Comparison of ENCODE assay signal across 25 cellular contexts in the genomic region with DNA sequence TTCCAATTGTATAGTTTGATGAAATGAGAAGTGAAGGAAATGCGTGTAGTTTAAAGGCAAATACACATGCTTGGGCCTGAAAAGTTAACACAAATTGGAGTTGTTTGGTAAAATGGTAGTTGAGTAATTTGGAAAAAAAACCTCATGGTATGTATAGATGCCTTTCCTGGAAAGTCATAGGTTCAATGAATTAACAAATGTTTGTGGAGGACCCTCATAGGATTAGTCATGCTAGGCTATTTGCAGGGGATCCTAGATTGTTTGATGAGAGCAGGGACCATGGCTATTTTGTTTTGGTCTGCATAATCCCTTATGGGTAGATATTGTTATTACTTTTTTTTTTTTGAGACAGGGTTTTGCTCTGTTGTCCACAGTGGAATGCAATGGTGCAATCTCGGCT.
"Had no signal": no experiment of that assay in that cellular context is flagged by ENCODE, and none has a peak within 500 bp of the region (broad histone marks: within the 10 kb centered on the region; RNA-seq: fewer than 3 reads in every experiment).

No MANE protein-coding gene starts in this region.

- H3K4me1 Mint-ChIP-seq: activated CD4-positive, alpha-beta T cell treated with anti-CD3 and anti-CD28 coated beads, Interleukin-2, amount 10 ng/mL, durations not matched to agents 7 days and 5 days; activated naive CD8-positive, alpha-beta T cell treated with anti-CD3 and anti-CD28 coated beads, Interleukin-2, amount 50 U/mL, for 24 hours; T-cell had no signal

- H3K36me3 Mint-ChIP-seq: activated CD4-positive, alpha-beta memory T cell treated with anti-CD3 and anti-CD28 coated beads for 36 hours; activated naive CD4-positive, alpha-beta T cell treated with anti-CD3 and anti-CD28 coated beads, Interleukin-2, amount 50 U/mL, for 72 hours; T-cell had no signal

- H3K9me3 Mint-ChIP-seq: activated CD4-positive, alpha-beta T cell treated with anti-CD3 and anti-CD28 coated beads, Interleukin-2, amount 10 ng/mL, durations not matched to agents 7 days and 5 days had no signal

- DNase-seq: activated CD4-positive, alpha-beta memory T cell treated with anti-CD3 and anti-CD28 coated beads for 36 hours; activated CD4-positive, alpha-beta T cell treated with anti-CD3 and anti-CD28 coated beads, Interleukin-2, amount 10 ng/mL, durations not matched to agents 7 days and 5 days; activated CD4-positive, CD25-positive, alpha-beta regulatory T cell; activated CD8-positive, alpha-beta memory T cell treated with anti-CD3 and anti-CD28 coated beads for 24 hours; activated effector memory CD4-positive, alpha-beta T cell treated with anti-CD3 and anti-CD28 coated beads, Interleukin-2, amount 50 U/mL, for 16 hours; activated naive CD4-positive, alpha-beta T cell treated with Interleukin-2 at 50 U/mL for 16 hours; activated naive CD8-positive, alpha-beta T cell treated with anti-CD3 and anti-CD28 coated beads, Interleukin-2, amount 50 U/mL, for 24 hours; activated T-cell treated with anti-CD3 and anti-CD28 coated beads, Interleukin-2, amount 50 U/mL, for 4 hours; amniotic stem cell; caudate nucleus; Karpas-422; NCI-H1092 treated with DMSO at 0.1 percent for 48 hours; NCI-H1417 treated with DMSO at 0.1 percent for 48 hours; NCI-H1694; NCI-H2029 treated with DMSO at 0.1 percent for 48 hours; NCI-H345; NCI-H510A; NCI-H526 treated with DMSO at 0.1 percent for 48 hours; NCI-H82; RPMI8226; SHP77 treated with DMSO at 0.1 percent for 48 hours; T-cell; T-helper 2 cell; T1000 had no signal

- H3K27me3 Mint-ChIP-seq: activated CD4-positive, alpha-beta memory T cell treated with anti-CD3 and anti-CD28 coated beads for 36 hours; activated CD4-positive, alpha-beta T cell treated with anti-CD3 and anti-CD28 coated beads, Interleukin-2, amount 10 ng/mL, durations not matched to agents 7 days and 5 days; activated naive CD8-positive, alpha-beta T cell treated with anti-CD3 and anti-CD28 coated beads, Interleukin-2, amount 50 U/mL, for 24 hours had no signal

- H3K27ac Mint-ChIP-seq: activated CD4-positive, alpha-beta memory T cell treated with anti-CD3 and anti-CD28 coated beads for 36 hours; activated CD4-positive, alpha-beta T cell treated with anti-CD3 and anti-CD28 coated beads, Interleukin-2, amount 10 ng/mL, durations not matched to agents 7 days and 5 days; activated naive CD4-positive, alpha-beta T cell treated with anti-CD3 and anti-CD28 coated beads, Interleukin-2, amount 50 U/mL, for 72 hours; activated naive CD8-positive, alpha-beta T cell treated with anti-CD3 and anti-CD28 coated beads, Interleukin-2, amount 50 U/mL, for 24 hours; T-cell had no signal

- H3K4me3 Mint-ChIP-seq: activated CD4-positive, alpha-beta memory T cell treated with anti-CD3 and anti-CD28 coated beads for 36 hours; activated CD4-positive, alpha-beta T cell treated with anti-CD3 and anti-CD28 coated beads, Interleukin-2, amount 10 ng/mL, durations not matched to agents 7 days and 5 days; activated naive CD8-positive, alpha-beta T cell treated with anti-CD3 and anti-CD28 coated beads, Interleukin-2, amount 50 U/mL, for 24 hours; activated T-cell treated with anti-CD3 and anti-CD28 coated beads, Interleukin-2, amount 50 U/mL, for 4 hours; T-cell had no signal

- ATAC-seq: activated naive CD4-positive, alpha-beta T cell treated with anti-CD3 and anti-CD28 coated beads, Interleukin-2, amount 50 U/mL, for 72 hours; activated naive CD8-positive, alpha-beta T cell treated with anti-CD3 and anti-CD28 coated beads, Interleukin-2, amount 50 U/mL, for 24 hours; activated T-cell treated with anti-CD3 and anti-CD28 coated beads, Interleukin-2, amount 50 U/mL, for 4 hours; T-cell had no signal
